4 cellular contexts compared by ENCODE assay signal in genomic region chr2:34998726-34999125, GRCh38.
"Had no signal": no experiment of that assay in that cellular context is flagged by ENCODE, and none has a peak within 500 bp of the region (broad histone marks: within the 10 kb centered on the region; RNA-seq: fewer than 3 reads in every experiment).

No MANE protein-coding gene starts in this region.

- H3K4me3 ChIP-seq: GM23248 had no signal

- H3K27ac ChIP-seq: GM23248 had no signal

- H2AFZ ChIP-seq: GM23248 had no signal

- DNase-seq: GM23248, H9, HCEC 1CT, IMR-90 had no signal

- H3K9ac ChIP-seq: GM23248 had no signal
